In the genomic region with DNA sequence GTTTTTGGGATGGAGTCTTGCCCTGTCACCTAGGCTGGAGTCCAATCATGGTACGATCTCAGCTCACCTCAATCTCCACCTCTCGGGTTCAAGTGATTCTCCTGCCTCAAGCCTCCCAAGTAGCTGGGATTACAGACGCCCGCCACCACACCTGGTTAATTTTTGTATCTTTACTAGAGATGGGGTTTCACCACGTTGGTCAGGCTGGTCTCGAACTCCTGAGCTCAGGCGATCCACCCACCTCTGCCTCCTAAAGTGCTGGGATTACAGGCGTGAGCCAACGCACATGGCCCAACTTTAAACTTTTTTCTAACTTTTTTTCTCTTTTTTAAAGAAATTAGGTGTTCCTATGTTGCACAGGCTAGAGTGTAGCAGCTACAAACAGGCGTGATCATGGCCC, we compare ENCODE assay signal across 4 cellular contexts. TPM values are rescaled to one million over a fixed set of nuclear protein-coding genes. Genes with fewer than 3 reads are reported as not detected.
A peak's percentile ranks its signal among the peaks of the same experiment; 100 is the strongest.
DNase-seq lines count a peak whose midpoint lies in the region; TF ChIP-seq lines count a peak whose summit lies in the region.
"Not testable (repeated sequence)": the region's sequence is repeated elsewhere in the genome, so short reads cannot be mapped to it uniquely, and the experiment has no call there.

No MANE protein-coding gene starts in this region.

- peak overlapping the region; percentile 9 for H3K23ac ChIP-seq in mesendoderm (ENCODE audit: low read length)

- H3K79me1 ChIP-seq in mesendoderm (ENCODE audit: low read length), result not testable (repeated sequence)

- H3K36me3 ChIP-seq in Karpas-422 (ENCODE audit: insufficient read depth, low read length); mesendoderm (ENCODE audit: control insufficient read depth, insufficient read depth, low read length): not testable (repeated sequence)

- H3K27me3 ChIP-seq in Karpas-422 (ENCODE audit: low read length); mesendoderm (ENCODE audit: insufficient read depth, low read length, poor library complexity): not testable (repeated sequence)

- WGBS in mesendoderm (ENCODE audit: extremely low coverage, insufficient coverage, low lambda C conversion rate), result no CpG with 5 or more reads among the region's 10 CpGs

- not testable (repeated sequence) for H3K27me3 Mint-ChIP-seq in osteocyte (ENCODE audit: unreplicated experiment)

- DNase-seq in Karpas-422, mesendoderm: not testable (repeated sequence)
- DNase-seq in mesenteric fat pad (ENCODE audit: low spot score), result peak; percentile 51
- DNase-seq in osteocyte (ENCODE audit: extremely low spot score, unreplicated experiment), result peak; percentile 27

- H2BK15ac ChIP-seq in mesendoderm (replicated peaks; ENCODE audit: low read depth), result not testable (repeated sequence)

- not testable (repeated sequence) for H3K27ac Mint-ChIP-seq in osteocyte (ENCODE audit: unreplicated experiment)

- H3K4me3 Mint-ChIP-seq in osteocyte (ENCODE audit: unreplicated experiment), result not testable (repeated sequence)

- peaks cover 42% of the 10 kb centered on the region for H3K4me1 Mint-ChIP-seq in osteocyte (ENCODE audit: unreplicated experiment)

- not testable (repeated sequence) for H2AFZ ChIP-seq in Karpas-422 (ENCODE audit: low read length)

- H3K4me3 ChIP-seq in Karpas-422 (ENCODE audit: low read length); mesendoderm (ENCODE audit: low read length): not testable (repeated sequence)

- H4K20me1 ChIP-seq in Karpas-422 (ENCODE audit: insufficient read depth, low read depth, low read length), result not testable (repeated sequence)

- peak overlapping the region; percentile 44 for H3K4me2 ChIP-seq in Karpas-422 (ENCODE audit: low read depth, low read length, poor library complexity, severe bottlenecking)
- H3K4me2 ChIP-seq in mesendoderm (ENCODE audit: low read length), result not testable (repeated sequence)

- not testable (repeated sequence) for H3K27ac ChIP-seq in Karpas-422 (ENCODE audit: low read length); mesendoderm (ENCODE audit: low read depth, low read length)

- TF ChIP-seq CTCF in osteocyte (IDR thresholded peaks at IDR 0.05), result not testable (repeated sequence)

- H3K36me3 Mint-ChIP-seq in osteocyte (ENCODE audit: unreplicated experiment), result not testable (repeated sequence)

- H3K4ac ChIP-seq in mesendoderm (ENCODE audit: low read depth, low read length), result not testable (repeated sequence)

- not testable (repeated sequence) for H2BK120ac ChIP-seq in mesendoderm (ENCODE audit: low read depth, low read length)

- H3K18ac ChIP-seq in mesendoderm (ENCODE audit: low read length), result not testable (repeated sequence)

- H3K9me3 Mint-ChIP-seq in osteocyte (ENCODE audit: unreplicated experiment), result not testable (repeated sequence)

- H4K5ac ChIP-seq in mesendoderm (ENCODE audit: low read length), result not testable (repeated sequence)

- H2AK5ac ChIP-seq in mesendoderm (ENCODE audit: low read length), result not testable (repeated sequence)

- H2BK5ac ChIP-seq in mesendoderm (ENCODE audit: low read length), result not testable (repeated sequence)

- H4K8ac ChIP-seq in mesendoderm (ENCODE audit: low read depth, low read length), result not testable (repeated sequence)

- H3K56ac ChIP-seq in mesendoderm (ENCODE audit: low read length), result not testable (repeated sequence)

- peaks cover 25% of the 10 kb centered on the region for H3K4me1 ChIP-seq in Karpas-422 (ENCODE audit: low read length)
- H3K4me1 ChIP-seq in mesendoderm (ENCODE audit: control insufficient read depth, low read depth, low read length), result not testable (repeated sequence)

- not testable (repeated sequence) for H3K9ac ChIP-seq in Karpas-422 (ENCODE audit: low read length); mesendoderm (ENCODE audit: low read length)

- H3K9me3 ChIP-seq in Karpas-422 (ENCODE audit: low read length), result not testable (repeated sequence)

- not testable (repeated sequence) for H3K9me2 ChIP-seq in Karpas-422 (replicated peaks; ENCODE audit: insufficient read depth, low read length)

- peaks cover 81% of the 10 kb centered on the region for H3K79me2 ChIP-seq in Karpas-422 (ENCODE audit: low read length)
- H3K79me2 ChIP-seq in mesendoderm (ENCODE audit: control insufficient read depth, insufficient read depth, low read length), result not testable (repeated sequence)

RNA-seq across cellular contexts. Expression of a gene that starts 19.8 kb away (rescaled TPM):
- total RNA-seq in Karpas-422 (2014; rRNA removed; shearing (Covaris generic); ENCODE audit: low replicate concordance), result 37.9 and 51.5 TPM in 2 replicates
- polyA plus RNA-seq in mesendoderm (2013, experiment 1 of 2), result 28.3 TPM
- polyA plus RNA-seq in mesendoderm (2013, experiment 2 of 2), result 29.0 TPM
- total RNA-seq in mesenteric fat pad (72.1 TPM), osteocyte (61.6 and 61.8 TPM in 2 replicates)
